Comparison of ENCODE assay signal across 1 cellular context in the genomic region with DNA sequence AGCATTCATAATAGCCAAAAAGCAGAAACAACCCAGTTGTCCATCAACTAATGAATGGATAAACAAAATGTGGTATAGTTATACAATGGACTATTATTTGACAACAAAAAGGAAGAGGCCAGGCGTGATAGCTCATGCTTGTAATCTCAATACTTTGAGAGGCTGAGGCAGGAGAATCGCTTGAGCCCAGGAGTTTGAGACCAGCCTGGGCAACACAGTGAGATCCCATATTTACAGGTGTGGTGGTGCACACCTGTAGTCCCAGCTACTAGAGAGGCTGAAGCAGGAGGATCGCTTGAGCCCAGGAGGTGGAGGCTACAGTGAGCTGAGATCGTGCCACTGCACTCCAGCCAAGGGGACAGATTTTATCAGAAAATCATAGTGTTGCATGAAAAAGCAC. TPM values are rescaled to one million over a fixed set of nuclear protein-coding genes. Genes with fewer than 3 reads are reported as not detected.
"Had no signal": no experiment of that assay in that cellular context is flagged by ENCODE, and none has a peak within 500 bp of the region (broad histone marks: within the 10 kb centered on the region; RNA-seq: fewer than 3 reads in every experiment).

No MANE protein-coding gene starts in this region.

RNA-seq across cellular contexts. Expression of gene NUP210, which starts 16.1 kb away (rescaled TPM):
- total RNA-seq: myocyte had no signal
